In the genomic region with DNA sequence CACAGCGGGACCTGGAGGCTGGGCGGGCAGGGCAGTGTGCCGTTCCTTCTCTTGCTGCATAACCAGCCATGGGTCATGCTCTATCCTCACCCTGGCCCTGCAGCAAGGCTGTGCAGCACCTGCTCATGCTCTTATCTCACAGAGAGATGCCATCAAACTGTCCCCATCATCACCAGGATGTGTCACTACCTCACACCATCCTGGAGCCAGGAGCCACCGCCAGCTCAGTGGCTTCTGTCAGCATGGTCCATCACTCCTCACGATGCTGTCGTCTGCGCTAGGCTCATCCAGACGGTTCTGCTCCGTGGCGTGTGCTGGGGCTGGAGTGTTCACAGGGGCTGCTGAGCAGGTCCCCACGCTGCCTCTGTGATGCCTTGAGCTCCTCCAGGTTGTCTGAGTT, we compare ENCODE assay signal across 17 cellular contexts.
"Had no signal": no experiment of that assay in that cellular context is flagged by ENCODE, and none has a peak within 500 bp of the region (broad histone marks: within the 10 kb centered on the region; RNA-seq: fewer than 3 reads in every experiment).

No MANE protein-coding gene starts in this region.

- DNase-seq: activated effector memory CD4-positive, alpha-beta T cell treated with Interleukin-2 at 50 U/mL for 16 hours; cerebellar nuclear complex; effector memory CD4-positive, alpha-beta T cell; foreskin fibroblast; glutamatergic neuron; kidney glomerular epithelial cell; lower lobe of right lung; midbrain; sigmoid colon; stimulated activated CD4-positive, alpha-beta T cell treated with anti-CD3 and anti-CD28 coated beads, Interleukin-12 subunit alpha, Interleukin-12 subunit beta, amount 100 ng/mL, for 4 hours; stimulated activated CD4-positive, alpha-beta T cell treated with anti-CD3 and anti-CD28 coated beads, Interleukin-2, amount 100 ng/mL, for 24 hours; SW 1271; tibial artery had no signal

- H3K4me3 Mint-ChIP-seq: activated naive CD8-positive, alpha-beta T cell; brain; dendritic cell treated with granulocyte-macrophage colony-stimulating factor and Interleukin-4, amounts not matched to agents 40 ng/mL and 50 ng/mL, for 4 days; stimulated activated effector memory CD8-positive, alpha-beta T cell treated with anti-CD3 and anti-CD28 coated beads, Interleukin-12 subunit alpha, Interleukin-12 subunit beta, amount 100 ng/mL, for 72 hours had no signal

- H3K27ac Mint-ChIP-seq: activated naive CD8-positive, alpha-beta T cell; brain; stimulated activated effector memory CD8-positive, alpha-beta T cell treated with anti-CD3 and anti-CD28 coated beads, Interleukin-12 subunit alpha, Interleukin-12 subunit beta, amount 100 ng/mL, for 72 hours had no signal

- H3K27me3 Mint-ChIP-seq: activated naive CD8-positive, alpha-beta T cell; brain; dendritic cell treated with granulocyte-macrophage colony-stimulating factor and Interleukin-4, amounts not matched to agents 40 ng/mL and 50 ng/mL, for 4 days had no signal

- H3K4me1 ChIP-seq: lower lobe of right lung, sigmoid colon, tibial artery had no signal

- H3K27me3 ChIP-seq: sigmoid colon, tibial artery had no signal

- H3K27ac ChIP-seq: lower lobe of right lung, sigmoid colon, tibial artery had no signal

- ATAC-seq: lower lobe of right lung; stimulated activated effector memory CD8-positive, alpha-beta T cell treated with anti-CD3 and anti-CD28 coated beads, Interleukin-12 subunit alpha, Interleukin-12 subunit beta, amount 100 ng/mL, for 72 hours had no signal

- H3K4me3 ChIP-seq: lower lobe of right lung, sigmoid colon, tibial artery had no signal

- H3K9me3 Mint-ChIP-seq: dendritic cell treated with granulocyte-macrophage colony-stimulating factor and Interleukin-4, amounts not matched to agents 40 ng/mL and 50 ng/mL, for 4 days; stimulated activated effector memory CD8-positive, alpha-beta T cell treated with anti-CD3 and anti-CD28 coated beads, Interleukin-12 subunit alpha, Interleukin-12 subunit beta, amount 100 ng/mL, for 72 hours had no signal

- H3K9me3 ChIP-seq: lower lobe of right lung, sigmoid colon, tibial artery had no signal

- H3K4me1 Mint-ChIP-seq: brain had no signal
